Comparison of ENCODE assay signal across 1 cellular context in genomic region chr19:19444694-19445155, GRCh38.
TF ChIP-seq lines count a peak whose summit lies in the region.

No MANE protein-coding gene starts in this region.

TF ChIP-seq in K562, 482 proteins besides CTCF, POLR2A, EP300 and RAD21 (continued from another document and continues in another):
- TF ChIP-seq, protein P1, sequence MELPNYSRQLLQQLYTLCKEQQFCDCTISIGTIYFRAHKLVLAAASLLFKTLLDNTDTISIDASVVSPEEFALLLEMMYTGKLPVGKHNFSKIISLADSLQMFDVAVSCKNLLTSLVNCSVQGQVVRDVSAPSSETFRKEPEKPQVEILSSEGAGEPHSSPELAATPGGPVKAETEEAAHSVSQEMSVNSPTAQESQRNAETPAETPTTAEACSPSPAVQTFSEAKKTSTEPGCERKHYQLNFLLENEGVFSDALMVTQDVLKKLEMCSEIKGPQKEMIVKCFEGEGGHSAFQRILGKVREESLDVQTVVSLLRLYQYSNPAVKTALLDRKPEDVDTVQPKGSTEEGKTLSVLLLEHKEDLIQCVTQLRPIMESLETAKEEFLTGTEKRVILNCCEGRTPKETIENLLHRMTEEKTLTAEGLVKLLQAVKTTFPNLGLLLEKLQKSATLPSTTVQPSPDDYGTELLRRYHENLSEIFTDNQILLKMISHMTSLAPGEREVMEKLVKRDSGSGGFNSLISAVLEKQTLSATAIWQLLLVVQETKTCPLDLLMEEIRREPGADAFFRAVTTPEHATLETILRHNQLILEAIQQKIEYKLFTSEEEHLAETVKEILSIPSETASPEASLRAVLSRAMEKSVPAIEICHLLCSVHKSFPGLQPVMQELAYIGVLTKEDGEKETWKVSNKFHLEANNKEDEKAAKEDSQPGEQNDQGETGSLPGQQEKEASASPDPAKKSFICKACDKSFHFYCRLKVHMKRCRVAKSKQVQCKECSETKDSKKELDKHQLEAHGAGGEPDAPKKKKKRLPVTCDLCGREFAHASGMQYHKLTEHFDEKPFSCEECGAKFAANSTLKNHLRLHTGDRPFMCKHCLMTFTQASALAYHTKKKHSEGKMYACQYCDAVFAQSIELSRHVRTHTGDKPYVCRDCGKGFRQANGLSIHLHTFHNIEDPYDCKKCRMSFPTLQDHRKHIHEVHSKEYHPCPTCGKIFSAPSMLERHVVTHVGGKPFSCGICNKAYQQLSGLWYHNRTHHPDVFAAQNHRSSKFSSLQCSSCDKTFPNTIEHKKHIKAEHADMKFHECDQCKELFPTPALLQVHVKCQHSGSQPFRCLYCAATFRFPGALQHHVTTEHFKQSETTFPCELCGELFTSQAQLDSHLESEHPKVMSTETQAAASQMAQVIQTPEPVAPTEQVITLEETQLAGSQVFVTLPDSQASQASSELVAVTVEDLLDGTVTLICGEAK (IDR thresholded peaks at IDR 0.05), result no peak
- TF ChIP-seq, protein P1 (CRISPR knock-in tag; IDR thresholded peaks at IDR 0.05), result no peak
- TF ChIP-seq ZBTB17 (CRISPR knock-in tag; IDR thresholded peaks at IDR 0.05), result no peak
- no peak for TF ChIP-seq ZC3H11A (IDR thresholded peaks at IDR 0.05; ENCODE audit: low read depth, low read length)
- no peak for TF ChIP-seq AFF1 (IDR thresholded peaks at IDR 0.05; ENCODE audit: low read depth in 1 of 2, partially characterized antibody in 2 of 2)
- no peak for TF ChIP-seq HDAC6 (IDR thresholded peaks at IDR 0.05; ENCODE audit: low read depth, low read length)
- TF ChIP-seq HSF4 (CRISPR knock-in tag; IDR thresholded peaks at IDR 0.05; ENCODE audit: borderline replicate concordance), result no peak
- TF ChIP-seq SREBF1 (IDR thresholded peaks at IDR 0.05; ENCODE audit: borderline replicate concordance, low read depth, low read length), result no peak
- no peak for TF ChIP-seq ZNF699 (CRISPR knock-in tag; IDR thresholded peaks at IDR 0.05; ENCODE audit: insufficient replicate concordance)
- TF ChIP-seq, protein P2, sequence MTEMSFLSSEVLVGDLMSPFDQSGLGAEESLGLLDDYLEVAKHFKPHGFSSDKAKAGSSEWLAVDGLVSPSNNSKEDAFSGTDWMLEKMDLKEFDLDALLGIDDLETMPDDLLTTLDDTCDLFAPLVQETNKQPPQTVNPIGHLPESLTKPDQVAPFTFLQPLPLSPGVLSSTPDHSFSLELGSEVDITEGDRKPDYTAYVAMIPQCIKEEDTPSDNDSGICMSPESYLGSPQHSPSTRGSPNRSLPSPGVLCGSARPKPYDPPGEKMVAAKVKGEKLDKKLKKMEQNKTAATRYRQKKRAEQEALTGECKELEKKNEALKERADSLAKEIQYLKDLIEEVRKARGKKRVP (CRISPR knock-in tag; IDR thresholded peaks at IDR 0.05), result no peak
- TF ChIP-seq DMBX1 (CRISPR knock-in tag; IDR thresholded peaks at IDR 0.05; ENCODE audit: borderline replicate concordance), result 0 out of 2 replicates have a peak, but pooled peaks have one; percentile 31
- no peak for TF ChIP-seq PYGO2 (tag; IDR thresholded peaks at IDR 0.05)
- TF ChIP-seq ZNF444 (CRISPR knock-in tag; IDR thresholded peaks at IDR 0.05), result no peak
- peak; percentile 80 for TF ChIP-seq SMARCA4 (IDR thresholded peaks at IDR 0.05)
- TF ChIP-seq OTX1 (CRISPR knock-in tag; IDR thresholded peaks at IDR 0.05), result no peak
- no peak for TF ChIP-seq SNAPC5 (CRISPR knock-in tag; IDR thresholded peaks at IDR 0.05)
- TF ChIP-seq STAT6 (CRISPR knock-in tag; IDR thresholded peaks at IDR 0.05), result no peak
- TF ChIP-seq MIER1 (IDR thresholded peaks at IDR 0.05; ENCODE audit: low read depth), result no peak
- no peak for TF ChIP-seq ZNF695 (CRISPR knock-in tag; IDR thresholded peaks at IDR 0.05)
- TF ChIP-seq, protein P3, sequence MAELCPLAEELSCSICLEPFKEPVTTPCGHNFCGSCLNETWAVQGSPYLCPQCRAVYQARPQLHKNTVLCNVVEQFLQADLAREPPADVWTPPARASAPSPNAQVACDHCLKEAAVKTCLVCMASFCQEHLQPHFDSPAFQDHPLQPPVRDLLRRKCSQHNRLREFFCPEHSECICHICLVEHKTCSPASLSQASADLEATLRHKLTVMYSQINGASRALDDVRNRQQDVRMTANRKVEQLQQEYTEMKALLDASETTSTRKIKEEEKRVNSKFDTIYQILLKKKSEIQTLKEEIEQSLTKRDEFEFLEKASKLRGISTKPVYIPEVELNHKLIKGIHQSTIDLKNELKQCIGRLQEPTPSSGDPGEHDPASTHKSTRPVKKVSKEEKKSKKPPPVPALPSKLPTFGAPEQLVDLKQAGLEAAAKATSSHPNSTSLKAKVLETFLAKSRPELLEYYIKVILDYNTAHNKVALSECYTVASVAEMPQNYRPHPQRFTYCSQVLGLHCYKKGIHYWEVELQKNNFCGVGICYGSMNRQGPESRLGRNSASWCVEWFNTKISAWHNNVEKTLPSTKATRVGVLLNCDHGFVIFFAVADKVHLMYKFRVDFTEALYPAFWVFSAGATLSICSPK (IDR thresholded peaks at IDR 0.05; ENCODE audit: borderline replicate concordance), result no peak
- TF ChIP-seq ZFX (CRISPR knock-in tag; IDR thresholded peaks at IDR 0.05), result peak; percentile 74
- TF ChIP-seq, protein P4, sequence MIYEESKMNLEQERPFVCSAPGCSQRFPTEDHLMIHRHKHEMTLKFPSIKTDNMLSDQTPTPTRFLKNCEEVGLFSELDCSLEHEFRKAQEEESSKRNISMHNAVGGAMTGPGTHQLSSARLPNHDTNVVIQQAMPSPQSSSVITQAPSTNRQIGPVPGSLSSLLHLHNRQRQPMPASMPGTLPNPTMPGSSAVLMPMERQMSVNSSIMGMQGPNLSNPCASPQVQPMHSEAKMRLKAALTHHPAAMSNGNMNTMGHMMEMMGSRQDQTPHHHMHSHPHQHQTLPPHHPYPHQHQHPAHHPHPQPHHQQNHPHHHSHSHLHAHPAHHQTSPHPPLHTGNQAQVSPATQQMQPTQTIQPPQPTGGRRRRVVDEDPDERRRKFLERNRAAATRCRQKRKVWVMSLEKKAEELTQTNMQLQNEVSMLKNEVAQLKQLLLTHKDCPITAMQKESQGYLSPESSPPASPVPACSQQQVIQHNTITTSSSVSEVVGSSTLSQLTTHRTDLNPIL (CRISPR knock-in tag; IDR thresholded peaks at IDR 0.05), result no peak
- TF ChIP-seq EZH2 (IDR thresholded peaks at IDR 0.05; ENCODE audit: borderline replicate concordance, low read depth, low read length), result no peak
- no peak for TF ChIP-seq PHF8 (IDR thresholded peaks at IDR 0.05; ENCODE audit: borderline replicate concordance, low read length)
- peak; percentile 35; the same call in 1 of the 2 replicates for TF ChIP-seq CBFA2T3 (IDR thresholded peaks at IDR 0.05)
- no peak; a peak in 1 of 4 replicates for TF ChIP-seq MAZ (CRISPR knock-in tag; conservative IDR thresholded peaks at IDR 0.05 in 1 of 2, IDR thresholded peaks at IDR 0.05 in 1 of 2)
- TF ChIP-seq XRCC4 (IDR thresholded peaks at IDR 0.05; ENCODE audit: extremely low read depth, insufficient read depth, insufficient read length), result no peak
- no peak for TF ChIP-seq KDM1A (IDR thresholded peaks at IDR 0.05)
- TF ChIP-seq STAT5A (IDR thresholded peaks at IDR 0.05; ENCODE audit: borderline replicate concordance, low read length), result no peak
- no peak for TF ChIP-seq KHSRP (IDR thresholded peaks at IDR 0.05)
- TF ChIP-seq, protein P5, sequence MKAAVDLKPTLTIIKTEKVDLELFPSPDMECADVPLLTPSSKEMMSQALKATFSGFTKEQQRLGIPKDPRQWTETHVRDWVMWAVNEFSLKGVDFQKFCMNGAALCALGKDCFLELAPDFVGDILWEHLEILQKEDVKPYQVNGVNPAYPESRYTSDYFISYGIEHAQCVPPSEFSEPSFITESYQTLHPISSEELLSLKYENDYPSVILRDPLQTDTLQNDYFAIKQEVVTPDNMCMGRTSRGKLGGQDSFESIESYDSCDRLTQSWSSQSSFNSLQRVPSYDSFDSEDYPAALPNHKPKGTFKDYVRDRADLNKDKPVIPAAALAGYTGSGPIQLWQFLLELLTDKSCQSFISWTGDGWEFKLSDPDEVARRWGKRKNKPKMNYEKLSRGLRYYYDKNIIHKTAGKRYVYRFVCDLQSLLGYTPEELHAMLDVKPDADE (conservative IDR thresholded peaks at IDR 0.05; ENCODE audit: control insufficient read depth, low read depth, low read length), result no peak
- TF ChIP-seq ZSCAN32 (CRISPR knock-in tag; IDR thresholded peaks at IDR 0.05), result no peak
- no peak for TF ChIP-seq SMC3 (conservative IDR thresholded peaks at IDR 0.05; ENCODE audit: insufficient read depth, low read depth, low read length)
- no peak for TF ChIP-seq PHF20 (IDR thresholded peaks at IDR 0.05; ENCODE audit: partially characterized antibody)
- peak; percentile 83 for TF ChIP-seq TRIM28 (IDR thresholded peaks at IDR 0.05)
- TF ChIP-seq, protein P6, sequence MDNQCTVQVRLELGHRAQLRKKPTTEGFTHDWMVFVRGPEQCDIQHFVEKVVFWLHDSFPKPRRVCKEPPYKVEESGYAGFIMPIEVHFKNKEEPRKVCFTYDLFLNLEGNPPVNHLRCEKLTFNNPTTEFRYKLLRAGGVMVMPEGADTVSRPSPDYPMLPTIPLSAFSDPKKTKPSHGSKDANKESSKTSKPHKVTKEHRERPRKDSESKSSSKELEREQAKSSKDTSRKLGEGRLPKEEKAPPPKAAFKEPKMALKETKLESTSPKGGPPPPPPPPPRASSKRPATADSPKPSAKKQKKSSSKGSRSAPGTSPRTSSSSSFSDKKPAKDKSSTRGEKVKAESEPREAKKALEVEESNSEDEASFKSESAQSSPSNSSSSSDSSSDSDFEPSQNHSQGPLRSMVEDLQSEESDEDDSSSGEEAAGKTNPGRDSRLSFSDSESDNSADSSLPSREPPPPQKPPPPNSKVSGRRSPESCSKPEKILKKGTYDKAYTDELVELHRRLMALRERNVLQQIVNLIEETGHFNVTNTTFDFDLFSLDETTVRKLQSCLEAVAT (IDR thresholded peaks at IDR 0.05), result 0 out of 4 replicates have a peak, but pooled peaks of 1 of the 2 experiments have one; percentile 24
- TF ChIP-seq ZNF507 (tag; conservative IDR thresholded peaks at IDR 0.05), result no peak
- no peak for TF ChIP-seq TSC22D4 (tag; IDR thresholded peaks at IDR 0.05)
- no peak for TF ChIP-seq PTTG1 (tag; IDR thresholded peaks at IDR 0.05; ENCODE audit: low read depth)
